In the genomic region with DNA sequence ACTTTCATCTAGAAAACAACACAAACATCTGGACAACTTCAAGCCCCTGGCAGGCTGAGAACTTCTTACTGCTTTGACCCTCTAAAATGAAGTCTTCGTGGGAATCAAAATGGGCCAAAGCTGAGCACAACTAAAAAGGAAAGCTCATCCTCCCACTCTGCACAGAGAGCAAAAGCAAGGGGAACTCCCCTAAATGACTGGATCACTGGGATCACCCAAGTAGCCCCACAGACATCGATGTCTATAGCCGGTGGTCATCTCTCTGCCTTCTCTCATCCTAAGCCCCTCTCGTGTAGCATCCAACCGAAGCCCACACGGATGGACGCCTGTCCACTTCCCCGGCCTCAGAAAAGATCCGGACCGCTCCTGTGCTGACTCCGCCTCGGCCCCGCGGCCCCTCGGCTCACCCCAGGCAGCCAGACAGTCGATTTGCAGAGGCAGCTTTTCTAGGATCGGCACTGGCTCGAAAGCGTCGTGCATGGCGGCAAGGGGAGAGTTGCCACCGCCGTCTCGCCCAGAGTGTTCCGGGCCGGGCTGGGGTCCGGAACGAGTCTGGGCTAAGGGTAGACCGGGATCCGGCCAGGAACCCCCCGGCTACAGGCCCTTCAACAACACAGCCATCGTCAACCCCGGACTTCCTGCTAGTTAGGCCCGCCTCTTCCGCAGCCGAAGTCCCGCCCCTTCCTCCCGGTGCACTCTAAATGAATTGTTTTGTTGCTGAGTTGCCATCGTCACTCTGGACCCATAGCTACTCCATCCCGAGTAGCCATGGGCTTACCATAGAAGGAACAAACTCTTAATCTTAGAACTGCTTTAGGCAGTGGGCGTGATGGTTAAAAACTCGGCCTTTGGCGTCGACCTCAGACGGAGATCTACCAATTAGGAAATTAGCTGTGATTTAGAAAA, we compare ENCODE assay signal across 8 cellular contexts. TPM values are rescaled to one million over a fixed set of nuclear protein-coding genes. Genes with fewer than 3 reads are reported as not detected.
A peak's percentile ranks its signal among the peaks of the same experiment; 100 is the strongest.
DNase-seq lines count a peak whose midpoint lies in the region; ATAC-seq and TF ChIP-seq lines count a peak whose summit lies in the region.

A gene with protein sequence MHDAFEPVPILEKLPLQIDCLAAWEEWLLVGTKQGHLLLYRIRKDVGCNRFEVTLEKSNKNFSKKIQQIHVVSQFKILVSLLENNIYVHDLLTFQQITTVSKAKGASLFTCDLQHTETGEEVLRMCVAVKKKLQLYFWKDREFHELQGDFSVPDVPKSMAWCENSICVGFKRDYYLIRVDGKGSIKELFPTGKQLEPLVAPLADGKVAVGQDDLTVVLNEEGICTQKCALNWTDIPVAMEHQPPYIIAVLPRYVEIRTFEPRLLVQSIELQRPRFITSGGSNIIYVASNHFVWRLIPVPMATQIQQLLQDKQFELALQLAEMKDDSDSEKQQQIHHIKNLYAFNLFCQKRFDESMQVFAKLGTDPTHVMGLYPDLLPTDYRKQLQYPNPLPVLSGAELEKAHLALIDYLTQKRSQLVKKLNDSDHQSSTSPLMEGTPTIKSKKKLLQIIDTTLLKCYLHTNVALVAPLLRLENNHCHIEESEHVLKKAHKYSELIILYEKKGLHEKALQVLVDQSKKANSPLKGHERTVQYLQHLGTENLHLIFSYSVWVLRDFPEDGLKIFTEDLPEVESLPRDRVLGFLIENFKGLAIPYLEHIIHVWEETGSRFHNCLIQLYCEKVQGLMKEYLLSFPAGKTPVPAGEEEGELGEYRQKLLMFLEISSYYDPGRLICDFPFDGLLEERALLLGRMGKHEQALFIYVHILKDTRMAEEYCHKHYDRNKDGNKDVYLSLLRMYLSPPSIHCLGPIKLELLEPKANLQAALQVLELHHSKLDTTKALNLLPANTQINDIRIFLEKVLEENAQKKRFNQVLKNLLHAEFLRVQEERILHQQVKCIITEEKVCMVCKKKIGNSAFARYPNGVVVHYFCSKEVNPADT (minus strand): TSS at position 631 of the 906 bp plus-strand sequence. CDS start 151 bp downstream, at position 480.

- peak; percentile 88 for DNase-seq in GM10248 (ENCODE audit: extremely low spot score)
- peak; percentile 67 for DNase-seq in NCI-H1105 treated with DMSO at 0.1 percent for 48 hours (lab: John Stamatoyannopoulos, UW)
- DNase-seq in activated naive CD8-positive, alpha-beta T cell treated with anti-CD3 and anti-CD28 coated beads, Interleukin-2, amount 10 ng/mL, durations not matched to agents 7 days and 5 days: peak; percentile 83
- DNase-seq in Right ventricle myocardium inferior (ENCODE audit: missing footprints): peak; percentile 92
- DNase-seq in osteocyte (ENCODE audit: extremely low spot score, unreplicated experiment): peak; percentile 93
- peak; percentile 71 for DNase-seq in thoracic aorta (ENCODE audit: low spot score)

- H3K4me2 ChIP-seq in SU-DHL-6 (ENCODE audit: low read depth, low read length, poor library complexity, severe bottlenecking): peak within 1 kb of the TSS; percentile 73

- TF ChIP-seq CTCF in GM10248 (IDR thresholded peaks at IDR 0.05; ENCODE audit: control extremely low read depth, extremely low read depth, low read depth, missing control alignments) (no peak), SU-DHL-6 (IDR thresholded peaks at IDR 0.05; ENCODE audit: insufficient read depth, low read length, poor library complexity, severe bottlenecking) (no peak), osteocyte (IDR thresholded peaks at IDR 0.05) (no peak), thoracic aorta (IDR thresholded peaks at IDR 0.05) (no peak)

- peak within 1 kb of the TSS; percentile 85 for H2AFZ ChIP-seq in SU-DHL-6 (ENCODE audit: low read depth, low read length, severe bottlenecking)

- CTCF ChIA-PET in GM10248 (lab: Yijun Ruan, JAX): interaction anchor here (0.8 to 1.2 kb wide), 3 partner anchors 8 to 400 kb away, joined by 3 to 5 read pairs (median 3); no protein-coding TSS in a partner anchor

- H3K4me1 ChIP-seq in thoracic aorta (ENCODE audit: control insufficient read depth in 1 of 2, low read depth in 2 of 2): peaks cover 13 to 26% of the 10 kb centered on the region in 2 donors

- H3K79me2 ChIP-seq in SU-DHL-6 (ENCODE audit: insufficient read depth, low read length): peaks cover 19% of the 10 kb centered on the region

- H3K27me3 ChIP-seq in SU-DHL-6 (ENCODE audit: low read length) (no peaks in the 10 kb centered on the region), thoracic aorta (replicated peaks; ENCODE audit: insufficient read depth) (no peaks in the 10 kb centered on the region)

- POLR2A ChIA-PET in GM10248 (lab: Yijun Ruan, JAX): no interaction called here
- POLR2A ChIA-PET in activated naive CD8-positive, alpha-beta T cell treated with anti-CD3 and anti-CD28 coated beads, Interleukin-2, amount 10 ng/mL, durations not matched to agents 7 days and 5 days (lab: Charles Lee): interaction anchor here (0.7 to 1.9 kb wide), 10 partner anchors 10 to 340 kb away, joined by 3 to 9 read pairs (median 4); partner anchors contain the start of genes GANC, HAUS2, LRRC57 and SNAP23

- H3K9me2 ChIP-seq in SU-DHL-6 (replicated peaks; ENCODE audit: insufficient read depth, low read length): no peaks in the 10 kb centered on the region

- H3K4me3 ChIP-seq in SU-DHL-6 (ENCODE audit: insufficient read depth, low read length, poor library complexity, severe bottlenecking) (peak within 1 kb of the TSS; percentile 87), thoracic aorta (peak within 1 kb of the TSS; percentile 95)

- H3K4me3 Mint-ChIP-seq in activated naive CD8-positive, alpha-beta T cell treated with anti-CD3 and anti-CD28 coated beads, Interleukin-2, amount 10 ng/mL, durations not matched to agents 7 days and 5 days: peak within 1 kb of the TSS; percentile 96
- H3K4me3 Mint-ChIP-seq in osteocyte (ENCODE audit: unreplicated experiment): peak within 1 kb of the TSS; percentile 96

- H3K9me3 Mint-ChIP-seq in activated naive CD8-positive, alpha-beta T cell treated with anti-CD3 and anti-CD28 coated beads, Interleukin-2, amount 10 ng/mL, durations not matched to agents 7 days and 5 days: no peaks in the 10 kb centered on the region
- no peaks in the 10 kb centered on the region for H3K9me3 Mint-ChIP-seq in osteocyte (ENCODE audit: unreplicated experiment)

- H3K9ac ChIP-seq in SU-DHL-6 (ENCODE audit: low read length): peak within 1 kb of the TSS; percentile 83

- H3F3A ChIP-seq in SU-DHL-6 (ENCODE audit: insufficient read depth): peaks cover 16% of the 10 kb centered on the region; the same call in 1 of the 2 replicates

- ATAC-seq in HG02610 (IDR thresholded peaks at IDR 0.05; ENCODE audit: unreplicated experiment): peak; percentile 94
- peak; percentile 97 for ATAC-seq in activated naive CD8-positive, alpha-beta T cell treated with anti-CD3 and anti-CD28 coated beads, Interleukin-2, amount 10 ng/mL, durations not matched to agents 7 days and 5 days (ENCODE audit: low read depth)
- ATAC-seq in Right ventricle myocardium inferior: peak; percentile 97
- peak; percentile 75 for ATAC-seq in thoracic aorta (ENCODE audit: insufficient number of reproducible peaks, low FRiP score, low read depth)

- no peaks in the 10 kb centered on the region for H4K20me1 ChIP-seq in SU-DHL-6 (ENCODE audit: low read depth, low read length)

- peak within 1 kb of the TSS; percentile 96 for H3K27ac Mint-ChIP-seq in activated naive CD8-positive, alpha-beta T cell treated with anti-CD3 and anti-CD28 coated beads, Interleukin-2, amount 10 ng/mL, durations not matched to agents 7 days and 5 days
- H3K27ac Mint-ChIP-seq in osteocyte (ENCODE audit: unreplicated experiment): peak within 1 kb of the TSS; percentile 91

- H3K27ac ChIP-seq in SU-DHL-6 (ENCODE audit: low read depth, low read length) (no peak within 1 kb of the TSS), thoracic aorta (peak within 1 kb of the TSS; percentile 80)

- intact Hi-C loops in Right ventricle myocardium inferior (cut with DNase I): no loop called here

- H3K36me3 Mint-ChIP-seq in activated naive CD8-positive, alpha-beta T cell treated with anti-CD3 and anti-CD28 coated beads, Interleukin-2, amount 10 ng/mL, durations not matched to agents 7 days and 5 days: peaks cover 7% of the 10 kb centered on the region
- H3K36me3 Mint-ChIP-seq in osteocyte (ENCODE audit: unreplicated experiment): peaks cover 18% of the 10 kb centered on the region

- no peaks in the 10 kb centered on the region for H3K9me3 ChIP-seq in SU-DHL-6 (ENCODE audit: insufficient read depth, low read length)
- H3K9me3 ChIP-seq in thoracic aorta: no peaks in the 10 kb centered on the region

- peaks cover 23% of the 10 kb centered on the region for H3K4me1 Mint-ChIP-seq in activated naive CD8-positive, alpha-beta T cell treated with anti-CD3 and anti-CD28 coated beads, Interleukin-2, amount 10 ng/mL, durations not matched to agents 7 days and 5 days
- peaks cover 28% of the 10 kb centered on the region for H3K4me1 Mint-ChIP-seq in osteocyte (ENCODE audit: unreplicated experiment)

- H3K27me3 Mint-ChIP-seq in activated naive CD8-positive, alpha-beta T cell treated with anti-CD3 and anti-CD28 coated beads, Interleukin-2, amount 10 ng/mL, durations not matched to agents 7 days and 5 days: no peaks in the 10 kb centered on the region
- H3K27me3 Mint-ChIP-seq in osteocyte (ENCODE audit: unreplicated experiment): no peaks in the 10 kb centered on the region

- peaks cover 6% of the 10 kb centered on the region; the same call in 1 of the 2 replicates for H3K36me3 ChIP-seq in SU-DHL-6 (ENCODE audit: low read length)
- H3K36me3 ChIP-seq in thoracic aorta: peaks cover 4% of the 10 kb centered on the region

RNA-seq across cellular contexts. Expression of the gene that starts here (rescaled TPM):
- total RNA-seq in activated naive CD8-positive, alpha-beta T cell treated with anti-CD3 and anti-CD28 coated beads, Interleukin-2, amount 10 ng/mL, durations not matched to agents 7 days and 5 days: 10 to 100 TPM; 88.8 to 91.7 TPM
- total RNA-seq in Right ventricle myocardium inferior: 43.0 TPM
- total RNA-seq in osteocyte: 79.3 and 81.7 TPM in 2 replicates
- 100 to 1,000 TPM in 1 of 2 donors, 10 to 100 TPM in 1; 89.9 to 156 TPM for total RNA-seq in thoracic aorta
